In the genomic region with DNA sequence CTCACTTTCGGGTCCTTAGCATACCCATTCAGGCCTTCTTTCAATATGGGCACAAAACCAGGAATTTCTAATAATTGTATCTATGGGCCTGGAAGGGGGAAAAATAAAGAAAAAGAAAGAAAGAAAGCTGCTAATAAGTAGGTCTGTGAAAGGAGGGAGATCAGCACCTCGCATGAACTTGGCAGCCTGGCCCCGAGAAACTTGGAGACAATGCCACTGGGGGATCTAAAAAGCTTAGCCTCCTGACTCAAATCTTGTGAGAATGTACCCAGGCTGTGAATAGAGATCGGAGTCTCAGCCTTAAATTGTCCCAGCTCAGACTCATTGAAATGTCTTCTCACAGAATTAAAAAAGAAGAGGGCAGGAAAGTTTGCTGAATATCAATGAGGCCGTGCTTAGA, we compare ENCODE assay signal across 26 cellular contexts.
"Had no signal": no experiment of that assay in that cellular context is flagged by ENCODE, and none has a peak within 500 bp of the region (broad histone marks: within the 10 kb centered on the region; RNA-seq: fewer than 3 reads in every experiment).

No MANE protein-coding gene starts in this region.

- FAIRE-seq: astrocyte, K562 had no signal

- H3K27ac Mint-ChIP-seq: activated CD4-positive, alpha-beta T cell treated with anti-CD3 and anti-CD28 coated beads, Interleukin-2, amount 10 ng/mL, durations not matched to agents 24 days and 14 days; activated CD8-positive, alpha-beta T cell treated with anti-CD3 and anti-CD28 coated beads for 36 hours; activated naive CD4-positive, alpha-beta T cell treated with anti-CD3 and anti-CD28 coated beads, Interleukin-2, amount 50 U/mL, for 24 hours; activated naive CD8-positive, alpha-beta T cell treated with anti-CD3 and anti-CD28 coated beads, Interleukin-2, amount 10 ng/mL, durations not matched to agents 7 days and 5 days; activated T-cell treated with anti-CD3 and anti-CD28 coated beads, Interleukin-2, amount 50 U/mL, for 24 hours; activated T-helper 2 cell treated with anti-CD3 and anti-CD28 coated beads, Interferon-gamma antibody, Interleukin-2, Interleukin-4, amounts not matched to agents 10 μg/mL and 5 μg/mL and 100 μg/mL, durations not matched to agents 14 hours and 24 hours and 36 hours had no signal

- H3K4me2 ChIP-seq: PC-9 had no signal

- H3K4me3 ChIP-seq: K562, PC-9, SK-N-MC had no signal

- DNase-seq: activated CD4-positive, alpha-beta T cell treated with anti-CD3 and anti-CD28 coated beads, Interleukin-2, amount 10 ng/mL, durations not matched to agents 24 days and 14 days; activated CD4-positive, alpha-beta T cell treated with anti-CD3 and anti-CD28 coated beads, Interleukin-2, amount 50 U/mL, for 4 hours; activated CD8-positive, alpha-beta T cell treated with anti-CD3 and anti-CD28 coated beads for 36 hours; activated gamma-delta T cell; activated naive CD4-positive, alpha-beta T cell treated with Interleukin-2 at 50 U/mL for 16 hours; activated naive CD8-positive, alpha-beta T cell treated with anti-CD3 and anti-CD28 coated beads, Interleukin-2, amount 10 ng/mL, durations not matched to agents 7 days and 5 days; activated T-cell treated with anti-CD3 and anti-CD28 coated beads, Interleukin-2, amount 50 U/mL, for 24 hours; brain microvascular endothelial cell; central memory CD4-positive, alpha-beta T cell; NCI-H1105; NCI-H1417 treated with DMSO at 0.1 percent for 48 hours; NCI-H1930; NCI-H2081 treated with DMSO at 0.1 percent for 48 hours; NCI-H226; NCI-H446 treated with DMSO at 0.1 percent for 48 hours; NCI-H524; NK-92 treated with Interleukin-12 subunit alpha and Interleukin-12 subunit beta, amount 100 ng/mL, for 24 hours; PC-9; Right ventricle myocardium superior; T1000; WERI-Rb-1 had no signal

- H3K4me1 Mint-ChIP-seq: activated CD4-positive, alpha-beta T cell treated with anti-CD3 and anti-CD28 coated beads, Interleukin-2, amount 10 ng/mL, durations not matched to agents 24 days and 14 days; activated naive CD4-positive, alpha-beta T cell treated with anti-CD3 and anti-CD28 coated beads, Interleukin-2, amount 50 U/mL, for 24 hours; activated naive CD8-positive, alpha-beta T cell treated with anti-CD3 and anti-CD28 coated beads, Interleukin-2, amount 10 ng/mL, durations not matched to agents 7 days and 5 days had no signal

- ATAC-seq: activated CD8-positive, alpha-beta T cell treated with anti-CD3 and anti-CD28 coated beads for 36 hours; K562 had no signal

- H3K27ac ChIP-seq: brain microvascular endothelial cell, PC-9, SK-N-MC, WERI-Rb-1 had no signal

- H3K27me3 ChIP-seq: brain microvascular endothelial cell had no signal

- H3K36me3 Mint-ChIP-seq: activated naive CD4-positive, alpha-beta T cell treated with anti-CD3 and anti-CD28 coated beads, Interleukin-2, amount 50 U/mL, for 24 hours; activated naive CD8-positive, alpha-beta T cell treated with anti-CD3 and anti-CD28 coated beads, Interleukin-2, amount 10 ng/mL, durations not matched to agents 7 days and 5 days had no signal

- H3K4me3 Mint-ChIP-seq: activated CD4-positive, alpha-beta T cell treated with anti-CD3 and anti-CD28 coated beads, Interleukin-2, amount 10 ng/mL, durations not matched to agents 24 days and 14 days; activated CD8-positive, alpha-beta T cell treated with anti-CD3 and anti-CD28 coated beads for 36 hours; activated naive CD4-positive, alpha-beta T cell treated with anti-CD3 and anti-CD28 coated beads, Interleukin-2, amount 50 U/mL, for 24 hours; activated naive CD8-positive, alpha-beta T cell treated with anti-CD3 and anti-CD28 coated beads, Interleukin-2, amount 10 ng/mL, durations not matched to agents 7 days and 5 days; activated T-cell treated with anti-CD3 and anti-CD28 coated beads, Interleukin-2, amount 50 U/mL, for 24 hours had no signal

- H3K36me3 ChIP-seq: brain microvascular endothelial cell, WERI-Rb-1 had no signal

- H2AFZ ChIP-seq: PC-9 had no signal

- H3K9me3 Mint-ChIP-seq: activated CD4-positive, alpha-beta T cell treated with anti-CD3 and anti-CD28 coated beads, Interleukin-2, amount 10 ng/mL, durations not matched to agents 24 days and 14 days; activated CD8-positive, alpha-beta T cell treated with anti-CD3 and anti-CD28 coated beads for 36 hours; activated naive CD4-positive, alpha-beta T cell treated with anti-CD3 and anti-CD28 coated beads, Interleukin-2, amount 50 U/mL, for 24 hours; activated naive CD8-positive, alpha-beta T cell treated with anti-CD3 and anti-CD28 coated beads, Interleukin-2, amount 10 ng/mL, durations not matched to agents 7 days and 5 days; activated T-cell treated with anti-CD3 and anti-CD28 coated beads, Interleukin-2, amount 50 U/mL, for 24 hours; activated T-helper 2 cell treated with anti-CD3 and anti-CD28 coated beads, Interferon-gamma antibody, Interleukin-2, Interleukin-4, amounts not matched to agents 10 μg/mL and 5 μg/mL and 100 μg/mL, durations not matched to agents 14 hours and 24 hours and 36 hours had no signal
